In genomic region chr10:44396671-44397191, GRCh38 we compare ENCODE assay signal across 21 cellular contexts. TPM values are rescaled to one million over a fixed set of nuclear protein-coding genes. Genes with fewer than 3 reads are reported as not detected.
DNase-seq lines count a peak whose midpoint lies in the region; ATAC-seq and TF ChIP-seq lines count a peak whose summit lies in the region.
"Had no signal": no experiment of that assay in that cellular context is flagged by ENCODE, and none has a peak within 500 bp of the region (broad histone marks: within the 10 kb centered on the region; RNA-seq: fewer than 3 reads in every experiment).

No MANE protein-coding gene starts in this region.

- CTCF ChIA-PET in OCI-LY7 (lab: Charles Lee; ENCODE audit: unreplicated experiment): interaction anchor here (0.5 kb wide), 1 partner anchor 386 kb away, joined by 3 read pairs; no protein-coding TSS in a partner anchor

- POLR2A ChIA-PET in OCI-LY7 (lab: Charles Lee): no interaction called here

- no TSS peak for BruUV-seq in OCI-LY7 (replicated peaks; lab: Mats Ljungman, UMichigan)

- H2AFZ ChIP-seq in OCI-LY7 (ENCODE audit: low read length): no peak overlapping the region

- DNase-seq in activated effector memory CD4-positive, alpha-beta T cell treated with anti-CD3 and anti-CD28 coated beads, Interleukin-2, amount 50 U/mL, for 16 hours: peak; percentile 33
- no peak for DNase-seq in activated effector memory CD4-positive, alpha-beta T cell treated with Interleukin-2 at 50 U/mL for 16 hours
- DNase-seq in islet precursor cell (peak; percentile 52), retina (peak; percentile 6), OCI-LY7 (ENCODE audit: low spot score) (no peak)
- no peak for DNase-seq in activated T-cell treated with anti-CD3 and anti-CD28 coated beads, Interleukin-2, amount 50 U/mL, for 1 hour
- DNase-seq: COR-L47, GF-D8, H7, IMR-90, NCI-H1417 treated with DMSO at 0.1 percent for 48 hours, NCI-H187 treated with DMSO at 0.1 percent for 48 hours, NCI-H2227 treated with DMSO at 0.1 percent for 48 hours, NCI-H510A treated with DMSO at 0.1 percent for 48 hours, NCI-H82, RPMI8226, SIG-M5 had no signal

- H3K4me2 ChIP-seq in OCI-LY7 (ENCODE audit: low read length): no peak overlapping the region

- H4K20me1 ChIP-seq in OCI-LY7 (ENCODE audit: insufficient read depth, low read length): no peaks in the 10 kb centered on the region

- TF ChIP-seq CTCF in OCI-LY7 (conservative IDR thresholded peaks at IDR 0.05; ENCODE audit: low read length): no peak

- H3K36me3 ChIP-seq in OCI-LY7 (ENCODE audit: insufficient read depth, low read length): no peaks in the 10 kb centered on the region

- no peak for ATAC-seq in GM18517 (IDR thresholded peaks at IDR 0.05; ENCODE audit: unreplicated experiment)

- no peaks in the 10 kb centered on the region for H3K79me2 ChIP-seq in OCI-LY7 (ENCODE audit: insufficient read depth, low read depth, low read length)

- H3K9me3 ChIP-seq in OCI-LY7 (ENCODE audit: low read length): no peaks in the 10 kb centered on the region

- H3K4me1 ChIP-seq in OCI-LY7 (ENCODE audit: insufficient read depth, low read length, poor library complexity, severe bottlenecking): no peaks in the 10 kb centered on the region

- intact Hi-C loops in OCI-LY7 (cut with micrococcal nuclease; ENCODE audit: unreplicated experiment): no loop called here

- no peak overlapping the region for H3K27ac ChIP-seq in OCI-LY7 (ENCODE audit: low read depth, low read length, poor library complexity, severe bottlenecking)

- H3K4me3 ChIP-seq in OCI-LY7 (ENCODE audit: low read depth, low read length, poor library complexity, severe bottlenecking): no peak overlapping the region

- H3K9me2 ChIP-seq in OCI-LY7 (ENCODE audit: insufficient read depth, low read length): no peaks in the 10 kb centered on the region

RNA-seq across cellular contexts. Expression of gene CXCL12, which starts 11.8 kb away (rescaled TPM):
- not detected in 2 replicates for total RNA-seq in OCI-LY7 (2014; rRNA removed; shearing (Covaris generic))
- not detected in 2 replicates for total RNA-seq in OCI-LY7 (2022)
- total RNA-seq: A172, B cell, MCF 10A had no signal

Comparison
In these comparisons a context has a peak if more than half of its experiments do, and no peak if none do; other contexts are left out.
1. DNase-seq: peak in activated effector memory CD4-positive, alpha-beta T cell treated with anti-CD3 and anti-CD28 coated beads, Interleukin-2, amount 50 U/mL, for 16 hours (single experiment), islet precursor cell (single experiment) and retina (single experiment); none in activated effector memory CD4-positive, alpha-beta T cell treated with Interleukin-2 at 50 U/mL for 16 hours (single experiment), OCI-LY7 (single experiment) and activated T-cell treated with anti-CD3 and anti-CD28 coated beads, Interleukin-2, amount 50 U/mL, for 1 hour (single experiment).